16 cellular contexts compared by ENCODE assay signal in the genomic region with DNA sequence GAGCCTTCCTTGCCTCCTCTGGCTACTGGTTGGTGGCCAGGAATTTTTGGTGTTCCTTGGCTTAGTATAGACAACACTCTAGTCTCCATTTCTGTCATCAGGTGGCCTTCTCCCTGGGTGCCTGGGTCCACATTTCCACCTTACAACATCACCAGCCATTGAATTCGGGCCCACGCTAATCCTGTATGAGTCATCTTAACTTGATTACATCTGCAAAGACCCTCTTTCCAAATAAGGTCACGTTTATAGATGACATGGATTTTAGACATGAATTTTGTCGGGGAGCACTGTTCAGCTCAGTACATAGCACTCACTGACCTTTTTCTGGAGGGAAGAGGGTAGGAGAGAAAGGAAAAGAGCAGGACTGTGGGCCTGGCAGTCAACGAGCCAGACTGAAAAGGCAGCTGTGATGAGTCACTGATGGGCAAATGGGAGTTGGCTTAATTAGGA. TPM values are rescaled to one million over a fixed set of nuclear protein-coding genes. Genes with fewer than 3 reads are reported as not detected.
A peak's percentile ranks its signal among the peaks of the same experiment; 100 is the strongest.
DNase-seq lines count a peak whose midpoint lies in the region; ATAC-seq and TF ChIP-seq lines count a peak whose summit lies in the region.
"Had no signal": no experiment of that assay in that cellular context is flagged by ENCODE, and none has a peak within 500 bp of the region (broad histone marks: within the 10 kb centered on the region; RNA-seq: fewer than 3 reads in every experiment).

No MANE protein-coding gene starts in this region.

- no peak overlapping the region for H3K4me3 Mint-ChIP-seq in HFFc6
- H3K4me3 Mint-ChIP-seq: activated naive CD4-positive, alpha-beta T cell treated with anti-CD3 and anti-CD28 coated beads, Interleukin-2, amount 10 ng/mL, durations not matched to agents 7 days and 5 days; dendritic cell treated with granulocyte-macrophage colony-stimulating factor and Interleukin-4, amounts not matched to agents 40 ng/mL and 50 ng/mL, for 4 days had no signal

- ATAC-seq in HG02763 (IDR thresholded peaks at IDR 0.05; ENCODE audit: unreplicated experiment) (no peak), GM21737 (IDR thresholded peaks at IDR 0.05; ENCODE audit: unreplicated experiment) (no peak)

- peaks cover 40% of the 10 kb centered on the region for H3K36me3 Mint-ChIP-seq in HFFc6 (ENCODE audit: low read depth)

- CTCF ChIA-PET in AG04450 (lab: Charles Lee) = interaction anchor here (0.7 to 1.5 kb wide), 5 partner anchors 18 to 224 kb away, joined by 4 to 10 read pairs (median 4); no protein-coding TSS in a partner anchor

- no peaks in the 10 kb centered on the region for H3K9me3 Mint-ChIP-seq in HFFc6
- H3K9me3 Mint-ChIP-seq: activated naive CD4-positive, alpha-beta T cell treated with anti-CD3 and anti-CD28 coated beads, Interleukin-2, amount 10 ng/mL, durations not matched to agents 7 days and 5 days; dendritic cell treated with granulocyte-macrophage colony-stimulating factor and Interleukin-4, amounts not matched to agents 40 ng/mL and 50 ng/mL, for 4 days had no signal

- H3K27ac Mint-ChIP-seq in HFFc6 = peak overlapping the region; percentile 76
- H3K27ac Mint-ChIP-seq: activated naive CD4-positive, alpha-beta T cell treated with anti-CD3 and anti-CD28 coated beads, Interleukin-2, amount 10 ng/mL, durations not matched to agents 7 days and 5 days; dendritic cell treated with granulocyte-macrophage colony-stimulating factor and Interleukin-4, amounts not matched to agents 40 ng/mL and 50 ng/mL, for 4 days had no signal

- H3K4me3 ChIP-seq in AG04450 (ENCODE audit: low read depth, low read length) (no peak overlapping the region), choroid plexus epithelial cell (ENCODE audit: low read depth, low read length) (no peak overlapping the region), muscle layer of duodenum (ENCODE audit: low read depth in 1 of 2, low read length in 2 of 2) (no peak overlapping the region)

- H3K27me3 ChIP-seq in AG04450 (ENCODE audit: control insufficient read depth, insufficient read depth, low read length) (no peaks in the 10 kb centered on the region), muscle layer of duodenum (ENCODE audit: low read depth, low read length) (no peaks in the 10 kb centered on the region)
- H3K27me3 ChIP-seq: BE2C had no signal

- H3K4me1 Mint-ChIP-seq in HFFc6 (ENCODE audit: low read depth) = peaks cover 11% of the 10 kb centered on the region
- H3K4me1 Mint-ChIP-seq: activated naive CD4-positive, alpha-beta T cell treated with anti-CD3 and anti-CD28 coated beads, Interleukin-2, amount 10 ng/mL, durations not matched to agents 7 days and 5 days had no signal

- peak overlapping the region; percentile 71 for H3K27ac ChIP-seq in AG04450 (ENCODE audit: low read depth, low read length)
- peak overlapping the region; percentile 37 for H3K27ac ChIP-seq in muscle layer of duodenum (ENCODE audit: low read length)

- H3K9me3 ChIP-seq in AG04450 (ENCODE audit: control insufficient read depth, insufficient read depth, low read length) (no peaks in the 10 kb centered on the region), muscle layer of duodenum (ENCODE audit: control insufficient read depth in 1 of 2, low read length in 2 of 2) (no peaks in the 10 kb centered on the region)
- H3K9me3 ChIP-seq: BE2C had no signal

- peaks cover 5% of the 10 kb centered on the region; the same call in 1 of the 2 replicates for H3K27me3 Mint-ChIP-seq in HFFc6 (ENCODE audit: insufficient read depth)
- H3K27me3 Mint-ChIP-seq: activated naive CD4-positive, alpha-beta T cell treated with anti-CD3 and anti-CD28 coated beads, Interleukin-2, amount 10 ng/mL, durations not matched to agents 7 days and 5 days; dendritic cell treated with granulocyte-macrophage colony-stimulating factor and Interleukin-4, amounts not matched to agents 40 ng/mL and 50 ng/mL, for 4 days had no signal

- POLR2A ChIA-PET in AG04450 (lab: Yijun Ruan, JAX) = interaction anchor here (0.7 kb wide), 2 partner anchors 82 to 135 kb away, joined by 3 to 4 read pairs; no protein-coding TSS in a partner anchor

- DNase-seq in AG04450 (ENCODE audit: low read depth, low spot score) (peak; percentile 24), HFFc6 (peak; percentile 16), choroid plexus epithelial cell (ENCODE audit: low read depth) (peak; percentile 33), SKM-1 (lab: John Stamatoyannopoulos, UW; ENCODE audit: unreplicated experiment) (no peak)
- no peak for DNase-seq in stimulated activated CD4-positive, alpha-beta T cell treated with anti-CD3 and anti-CD28 coated beads, Interleukin-2, amount 100 ng/mL, for 24 hours
- DNase-seq: activated naive CD4-positive, alpha-beta T cell treated with anti-CD3 and anti-CD28 coated beads, Interleukin-2, amount 10 ng/mL, durations not matched to agents 7 days and 5 days; BE2C; DND-41; glutamatergic neuron; H7; NCI-H524; stimulated activated CD4-positive, alpha-beta T cell treated with anti-CD3 and anti-CD28 coated beads, Interleukin-12 subunit alpha, Interleukin-12 subunit beta, amount 100 ng/mL, for 4 hours had no signal

- H3K36me3 ChIP-seq in muscle layer of duodenum (ENCODE audit: control insufficient read depth in 1 of 2, insufficient read depth in 2 of 2, low read length in 2 of 2) = peaks cover 12 to 24% of the 10 kb centered on the region in 2 donors

- TF ChIP-seq CTCF in AG04450 (IDR thresholded peaks at IDR 0.05; ENCODE audit: low read depth, low read length) = no peak
- no peak for TF ChIP-seq CTCF in HFFc6 (IDR thresholded peaks at IDR 0.05)
- TF ChIP-seq CTCF in choroid plexus epithelial cell (conservative IDR thresholded peaks at IDR 0.05; ENCODE audit: low read depth, low read length) = no peak

- no peaks in the 10 kb centered on the region for H3K4me1 ChIP-seq in muscle layer of duodenum (ENCODE audit: control insufficient read depth in 1 of 2, insufficient read depth in 2 of 2, low read length in 2 of 2)

RNA-seq across cellular contexts. Expression of gene MMRN2, which starts 39.4 kb away (rescaled TPM):
- polyA plus RNA-seq in AG04450 (2011; rRNA removed) = 0.55 and 0.69 TPM in 2 replicates
- 0.28 and 1.6 TPM in 2 replicates for polyA minus RNA-seq in AG04450 (2011; rRNA and poly(A)+ RNA removed)
- total RNA-seq in HFFc6 (2021; fragmentation: NEBNext Ultra II Directional; extraction: Animal tissue kit (Norgen Biotek cat#: 25700)) = 1 to 10 TPM in 3 of 6 experiments, under 1 TPM in 3; 0.66 to 1.5 (median 1.2) TPM

RNA-seq across cellular contexts. Expression of gene SNCG, which starts 40.4 kb away (rescaled TPM):
- polyA plus RNA-seq in AG04450 (2011; rRNA removed) = 4.6 and 5.3 TPM in 2 replicates
- 2.6 and 2.9 TPM in 2 replicates for polyA minus RNA-seq in AG04450 (2011; rRNA and poly(A)+ RNA removed)
- total RNA-seq in HFFc6 (2021; fragmentation: NEBNext Ultra II Directional; extraction: Animal tissue kit (Norgen Biotek cat#: 25700)) = 1 to 10 TPM; 2.6 to 4.5 (median 3.3) TPM

RNA-seq across cellular contexts. Expression of gene ADIRF, which starts 50.2 kb away (rescaled TPM):
- polyA plus RNA-seq in AG04450 (2011; rRNA removed) = 3.9 and 5.9 TPM in 2 replicates
- polyA minus RNA-seq in AG04450 (2011; rRNA and poly(A)+ RNA removed) = 0.37 and 0.56 TPM in 2 replicates
- 100 to 1,000 TPM in 4 of 6 experiments, 10 to 100 TPM in 2; 68.5 to 169 (median 145) TPM for total RNA-seq in HFFc6 (2021; fragmentation: NEBNext Ultra II Directional; extraction: Animal tissue kit (Norgen Biotek cat#: 25700))
- total RNA-seq: H7 had no signal

Comparison
In these comparisons a context has a peak if more than half of its experiments do, and no peak if none do; other contexts are left out.
1. DNase-seq: peak in AG04450 (single experiment), HFFc6 (single experiment) and choroid plexus epithelial cell (single experiment); none in SKM-1 (single experiment) and stimulated activated CD4-positive, alpha-beta T cell treated with anti-CD3 and anti-CD28 coated beads, Interleukin-2, amount 100 ng/mL, for 24 hours (0 of 2).